Comparison of ENCODE assay signal across 10 cellular contexts in the genomic region with DNA sequence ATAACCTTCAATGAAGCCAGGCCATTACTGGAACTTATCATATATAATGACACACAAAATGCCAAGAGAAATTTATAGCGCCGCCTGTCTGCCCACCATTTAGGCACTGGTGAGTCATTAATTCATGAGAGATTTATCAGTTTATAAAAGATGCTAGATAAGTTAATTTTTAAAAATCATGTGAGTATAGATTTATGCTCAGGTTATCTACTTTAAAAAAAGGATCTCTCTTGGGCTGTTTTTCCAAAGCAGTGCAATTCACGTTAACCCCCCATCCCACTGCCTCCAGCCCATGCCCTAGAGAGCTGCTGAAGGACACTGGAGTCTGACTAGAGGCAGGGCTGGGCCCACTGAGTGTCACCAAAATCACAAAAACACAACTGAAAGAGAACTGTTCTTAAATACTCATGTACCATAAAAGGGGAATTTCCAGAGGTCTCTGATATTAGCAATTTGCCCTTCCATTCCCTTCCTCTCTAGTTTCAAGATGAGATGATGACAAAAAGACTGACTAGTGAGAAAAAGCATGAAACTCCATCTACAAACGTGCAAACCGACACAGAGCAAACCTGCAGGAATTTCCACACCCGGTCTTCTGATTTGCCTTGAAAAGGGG.
DNase-seq lines count a peak whose midpoint lies in the region; ATAC-seq and TF ChIP-seq lines count a peak whose summit lies in the region.
"Had no signal": no experiment of that assay in that cellular context is flagged by ENCODE, and none has a peak within 500 bp of the region (broad histone marks: within the 10 kb centered on the region; RNA-seq: fewer than 3 reads in every experiment).

No MANE protein-coding gene starts in this region.

- H3K4me1 ChIP-seq in BLaER1 (peaks cover 88% of the 10 kb centered on the region), duodenal mucosa (ENCODE audit: control insufficient read depth in 1 of 2, insufficient read depth in 2 of 2, low read length in 2 of 2) (peaks cover 73 to 77% of the 10 kb centered on the region in 2 donors), hepatocyte (ENCODE audit: insufficient read depth) (peaks cover 28% of the 10 kb centered on the region)

- in situ Hi-C loops in brain microvascular endothelial cell (cut with HindIII; ENCODE audit: low pct_ligation_motif_present, low sequenced_read_pairs), result no loop called here

- peak; percentile 62 for TF ChIP-seq POLR2A in GM19099 (IDR thresholded peaks at IDR 0.05; ENCODE audit: extremely low read depth, insufficient read length, low read depth)

- H3K4me2 ChIP-seq in BLaER1 (no peak overlapping the region), hepatocyte (no peak overlapping the region)

- H4K20me1 ChIP-seq in BLaER1, result no peaks in the 10 kb centered on the region; the same call in 1 of the 2 replicates
- H4K20me1 ChIP-seq in hepatocyte (ENCODE audit: insufficient read depth, poor library complexity, severe bottlenecking), result no peaks in the 10 kb centered on the region

- H3K9ac ChIP-seq in BLaER1 (no peak overlapping the region), duodenal mucosa (ENCODE audit: low read depth in 1 of 2, low read length in 2 of 2) (peak overlapping the region in 1 of 2 donors; percentile 24)

- ATAC-seq in SK-N-SH treated with all-trans-retinoic acid at 6 μM for 48 hours, result no peak
- ATAC-seq: K562 had no signal

- no peaks in the 10 kb centered on the region for H3K79me2 ChIP-seq in hepatocyte

- no peak overlapping the region for H2AFZ ChIP-seq in hepatocyte

- H3K9me2 ChIP-seq in hepatocyte (replicated peaks; ENCODE audit: insufficient read depth), result no peaks in the 10 kb centered on the region

- H3K9me3 ChIP-seq in BLaER1 (no peaks in the 10 kb centered on the region), duodenal mucosa (ENCODE audit: control insufficient read depth in 1 of 2, low read length in 2 of 2) (no peaks in the 10 kb centered on the region), hepatocyte (ENCODE audit: low read depth) (no peaks in the 10 kb centered on the region)

- H3K36me3 ChIP-seq in BLaER1 (peaks cover 60% of the 10 kb centered on the region), duodenal mucosa (ENCODE audit: control insufficient read depth in 1 of 2, insufficient read depth in 2 of 2, low read length in 2 of 2) (no peaks in the 10 kb centered on the region), brain microvascular endothelial cell (replicated peaks) (no peaks in the 10 kb centered on the region), hepatocyte (replicated peaks; ENCODE audit: insufficient read depth, low read depth) (no peaks in the 10 kb centered on the region)

- H3K4me3 ChIP-seq in BLaER1 (no peak overlapping the region), duodenal mucosa (ENCODE audit: low read depth in 1 of 2, low read length in 2 of 2) (no peak overlapping the region), brain microvascular endothelial cell (ENCODE audit: low read depth, low read length) (no peak overlapping the region), hepatocyte (no peak overlapping the region)
- H3K4me3 ChIP-seq: K562 had no signal

- TF ChIP-seq CTCF in brain microvascular endothelial cell (IDR thresholded peaks at IDR 0.05; ENCODE audit: low read depth, low read length, missing control alignments) (no peak), hepatocyte (IDR thresholded peaks at IDR 0.05; ENCODE audit: poor library complexity) (no peak)

- H3K27ac ChIP-seq in BLaER1 (0 out of 2 replicates have a peak overlapping the region, but pooled peaks have one; percentile 5), duodenal mucosa (ENCODE audit: low read depth, low read length) (peak overlapping the region; percentile 51), brain microvascular endothelial cell (no peak overlapping the region), hepatocyte (no peak overlapping the region)

- DNase-seq in brain microvascular endothelial cell (no peak), hepatocyte (ENCODE audit: low spot score) (no peak), HCEC 1CT (no peak), NCI-H524 treated with DMSO at 0.1 percent for 48 hours (lab: John Stamatoyannopoulos, UW) (no peak)
- DNase-seq: activated gamma-delta T cell had no signal

- no peaks in the 10 kb centered on the region for H3K27me3 ChIP-seq in BLaER1
- H3K27me3 ChIP-seq in duodenal mucosa (ENCODE audit: control insufficient read depth in 1 of 2, insufficient read depth in 2 of 2, low read length in 2 of 2), result no peaks in the 10 kb centered on the region
- H3K27me3 ChIP-seq in brain microvascular endothelial cell (replicated peaks), result no peaks in the 10 kb centered on the region
- H3K27me3 ChIP-seq in hepatocyte, result no peaks in the 10 kb centered on the region

- 88% methylated on average over 6 of the region's 6 CpGs for WGBS in hepatocyte (ENCODE audit: low lambda C conversion rate, missing lambda C conversion rate)

TF ChIP-seq in SK-N-SH treated with all-trans-retinoic acid at 6 μM for 48 hours, 23 proteins besides CTCF, POLR2A, EP300 and RAD21 (continues in another document):
- TF ChIP-seq ZC3H10 (CRISPR knock-in tag; IDR thresholded peaks at IDR 0.05) (peak; percentile 95), ISL1 (CRISPR knock-in tag; IDR thresholded peaks at IDR 0.05) (peak; percentile 97), PPARA (CRISPR knock-in tag; IDR thresholded peaks at IDR 0.05; ENCODE audit: borderline replicate concordance) (no peak), TSHZ2 (CRISPR knock-in tag; IDR thresholded peaks at IDR 0.05) (no peak), GLIS3 (CRISPR knock-in tag; IDR thresholded peaks at IDR 0.05) (peak; percentile 64; the same call in 1 of the 2 replicates), RARB (CRISPR knock-in tag; IDR thresholded peaks at IDR 0.05) (no peak), CREB5 (CRISPR knock-in tag; IDR thresholded peaks at IDR 0.05; ENCODE audit: low read depth) (peak; percentile 61; the same call in 1 of the 2 replicates), BACH2 (CRISPR knock-in tag; IDR thresholded peaks at IDR 0.05; ENCODE audit: borderline replicate concordance) (no peak), ZFP30 (CRISPR knock-in tag; IDR thresholded peaks at IDR 0.05) (no peak)
- TF ChIP-seq, protein P1, sequence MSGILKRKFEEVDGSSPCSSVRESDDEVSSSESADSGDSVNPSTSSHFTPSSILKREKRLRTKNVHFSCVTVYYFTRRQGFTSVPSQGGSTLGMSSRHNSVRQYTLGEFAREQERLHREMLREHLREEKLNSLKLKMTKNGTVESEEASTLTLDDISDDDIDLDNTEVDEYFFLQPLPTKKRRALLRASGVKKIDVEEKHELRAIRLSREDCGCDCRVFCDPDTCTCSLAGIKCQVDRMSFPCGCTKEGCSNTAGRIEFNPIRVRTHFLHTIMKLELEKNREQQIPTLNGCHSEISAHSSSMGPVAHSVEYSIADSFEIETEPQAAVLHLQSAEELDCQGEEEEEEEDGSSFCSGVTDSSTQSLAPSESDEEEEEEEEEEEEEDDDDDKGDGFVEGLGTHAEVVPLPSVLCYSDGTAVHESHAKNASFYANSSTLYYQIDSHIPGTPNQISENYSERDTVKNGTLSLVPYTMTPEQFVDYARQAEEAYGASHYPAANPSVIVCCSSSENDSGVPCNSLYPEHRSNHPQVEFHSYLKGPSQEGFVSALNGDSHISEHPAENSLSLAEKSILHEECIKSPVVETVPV (CRISPR knock-in tag; IDR thresholded peaks at IDR 0.05), result 0 out of 2 replicates have a peak, but pooled peaks have one; percentile 59
- TF ChIP-seq, protein P2, sequence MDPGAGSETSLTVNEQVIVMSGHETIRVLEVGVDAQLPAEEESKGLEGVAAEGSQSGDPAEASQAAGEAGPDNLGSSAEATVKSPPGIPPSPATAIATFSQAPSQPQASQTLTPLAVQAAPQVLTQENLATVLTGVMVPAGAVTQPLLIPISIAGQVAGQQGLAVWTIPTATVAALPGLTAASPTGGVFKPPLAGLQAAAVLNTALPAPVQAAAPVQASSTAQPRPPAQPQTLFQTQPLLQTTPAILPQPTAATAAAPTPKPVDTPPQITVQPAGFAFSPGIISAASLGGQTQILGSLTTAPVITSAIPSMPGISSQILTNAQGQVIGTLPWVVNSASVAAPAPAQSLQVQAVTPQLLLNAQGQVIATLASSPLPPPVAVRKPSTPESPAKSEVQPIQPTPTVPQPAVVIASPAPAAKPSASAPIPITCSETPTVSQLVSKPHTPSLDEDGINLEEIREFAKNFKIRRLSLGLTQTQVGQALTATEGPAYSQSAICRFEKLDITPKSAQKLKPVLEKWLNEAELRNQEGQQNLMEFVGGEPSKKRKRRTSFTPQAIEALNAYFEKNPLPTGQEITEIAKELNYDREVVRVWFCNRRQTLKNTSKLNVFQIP (CRISPR knock-in tag; IDR thresholded peaks at IDR 0.05; ENCODE audit: borderline replicate concordance, low read depth), result no peak

Comparison
In these comparisons a context has a peak if more than half of its experiments do, and no peak if none do; other contexts are left out.
1. H3K27ac ChIP-seq: peak in BLaER1 (single experiment) and duodenal mucosa (single experiment); none in brain microvascular endothelial cell (single experiment) and hepatocyte (single experiment).